8 cellular contexts compared by ENCODE assay signal in genomic region chr6:108114861-108115597, GRCh38. TPM values are rescaled to one million over a fixed set of nuclear protein-coding genes. Genes with fewer than 3 reads are reported as not detected.
DNase-seq lines count a peak whose midpoint lies in the region; TF ChIP-seq lines count a peak whose summit lies in the region.

No MANE protein-coding gene starts in this region.

- H3K36me3 Mint-ChIP-seq in Calu3 (ENCODE audit: insufficient read depth, unreplicated experiment): peaks cover 21% of the 10 kb centered on the region
- H3K36me3 Mint-ChIP-seq in activated naive CD4-positive, alpha-beta T cell treated with anti-CD3 and anti-CD28 coated beads for 36 hours (ENCODE audit: low read depth): no peaks in the 10 kb centered on the region

- H3K27ac Mint-ChIP-seq in Calu3 (ENCODE audit: unreplicated experiment): peak overlapping the region; percentile 24
- no peak overlapping the region for H3K27ac Mint-ChIP-seq in activated naive CD4-positive, alpha-beta T cell treated with anti-CD3 and anti-CD28 coated beads for 36 hours

- peaks cover 22% of the 10 kb centered on the region for H3K4me1 Mint-ChIP-seq in Calu3 (ENCODE audit: low read depth, unreplicated experiment)
- peaks cover 46% of the 10 kb centered on the region for H3K4me1 Mint-ChIP-seq in activated naive CD4-positive, alpha-beta T cell treated with anti-CD3 and anti-CD28 coated beads for 36 hours (ENCODE audit: low read depth)

- H3K27me3 Mint-ChIP-seq in Calu3 (ENCODE audit: unreplicated experiment): peaks cover 65% of the 10 kb centered on the region
- H3K27me3 Mint-ChIP-seq in activated naive CD4-positive, alpha-beta T cell treated with anti-CD3 and anti-CD28 coated beads for 36 hours (ENCODE audit: low read depth): peaks cover 82% of the 10 kb centered on the region

- no TSS peak for BruUV-seq in Calu3 (replicated peaks; lab: Mats Ljungman, UMichigan)

- intact Hi-C loops in Calu3 (cut with micrococcal nuclease; ENCODE audit: unreplicated experiment): loop anchor here (5.0 kb wide), 2 partner anchors 47 to 247 kb away; no protein-coding TSS in a partner anchor
- intact Hi-C loops in activated naive CD4-positive, alpha-beta T cell treated with anti-CD3 and anti-CD28 coated beads for 36 hours (cut with micrococcal nuclease): loop anchor here (1.0 to 5.0 kb wide), 4 partner anchors 48 to 667 kb away; partner anchors contain the start of gene SNX3
- intact Hi-C loops in cardiac septum (cut with DNase I): loop anchor here (5.0 to 10.0 kb wide), 4 partner anchors 52 to 412 kb away; partner anchors contain the start of gene NR2E1

- H3K9me3 Mint-ChIP-seq in Calu3 (ENCODE audit: low read depth, unreplicated experiment): no peaks in the 10 kb centered on the region
- no peaks in the 10 kb centered on the region for H3K9me3 Mint-ChIP-seq in activated naive CD4-positive, alpha-beta T cell treated with anti-CD3 and anti-CD28 coated beads for 36 hours

- TF ChIP-seq CTCF in Calu3 (IDR thresholded peaks at IDR 0.05; ENCODE audit: unreplicated experiment): peak; percentile 29

- CTCF ChIA-PET in Calu3 (lab: Charles Lee): interaction anchor here (0.7 to 1.8 kb wide), 4 partner anchors 61 to 390 kb away, joined by 3 to 11 read pairs (median 4); no protein-coding TSS in a partner anchor
- CTCF ChIA-PET in activated naive CD4-positive, alpha-beta T cell treated with anti-CD3 and anti-CD28 coated beads for 36 hours (lab: Charles Lee): interaction anchor here (0.6 to 1.8 kb wide), 8 partner anchors 11 to 655 kb away, joined by 3 to 6 read pairs (median 4); no protein-coding TSS in a partner anchor

- H3K4me3 Mint-ChIP-seq in Calu3 (ENCODE audit: low read depth, unreplicated experiment): peak overlapping the region; percentile 88
- H3K4me3 Mint-ChIP-seq in activated naive CD4-positive, alpha-beta T cell treated with anti-CD3 and anti-CD28 coated beads for 36 hours: peak overlapping the region; percentile 72

- DNase-seq in Calu3 (peak; percentile 54), NCI-H1105 treated with DMSO at 0.1 percent for 48 hours (lab: John Stamatoyannopoulos, UW) (peak; percentile 84), cardiac septum (ENCODE audit: low spot score) (peak; percentile 82), pons (ENCODE audit: low spot score) (peak; percentile 22), NCI-H2196 treated with DMSO at 0.1 percent for 48 hours (lab: John Stamatoyannopoulos, UW; ENCODE audit: unreplicated experiment) (no peak), 8988T (no peak), SHP77 treated with DMSO at 0.1 percent for 48 hours (lab: John Stamatoyannopoulos, UW) (no peak)
- DNase-seq in activated naive CD4-positive, alpha-beta T cell treated with anti-CD3 and anti-CD28 coated beads for 36 hours: peak; percentile 49

RNA-seq across cellular contexts. Expression of gene OSTM1, which starts 40.5 kb away (rescaled TPM):
- 19.4 and 30.5 TPM in 2 replicates for total RNA-seq in Calu3 (2022)
- 1 to 10 TPM; 7.1 to 7.5 TPM for total RNA-seq in activated naive CD4-positive, alpha-beta T cell treated with anti-CD3 and anti-CD28 coated beads for 36 hours
- 53.4 TPM for total RNA-seq in cardiac septum

RNA-seq across cellular contexts. Expression of gene NR2E1, which starts 50.8 kb away (rescaled TPM):
- not detected in 2 replicates for total RNA-seq in Calu3 (2022)
- total RNA-seq in activated naive CD4-positive, alpha-beta T cell treated with anti-CD3 and anti-CD28 coated beads for 36 hours: not detected
- total RNA-seq in cardiac septum: 0.08 TPM

Comparison
In these comparisons a context has a peak if more than half of its experiments do, and no peak if none do; other contexts are left out.
1. DNase-seq: peak in Calu3 (single experiment), NCI-H1105 treated with DMSO at 0.1 percent for 48 hours (single experiment), activated naive CD4-positive, alpha-beta T cell treated with anti-CD3 and anti-CD28 coated beads for 36 hours (single experiment), cardiac septum (single experiment) and pons (single experiment); none in NCI-H2196 treated with DMSO at 0.1 percent for 48 hours (single experiment), 8988T (single experiment) and SHP77 treated with DMSO at 0.1 percent for 48 hours (single experiment).